8 cellular contexts compared by ENCODE assay signal in the genomic region with DNA sequence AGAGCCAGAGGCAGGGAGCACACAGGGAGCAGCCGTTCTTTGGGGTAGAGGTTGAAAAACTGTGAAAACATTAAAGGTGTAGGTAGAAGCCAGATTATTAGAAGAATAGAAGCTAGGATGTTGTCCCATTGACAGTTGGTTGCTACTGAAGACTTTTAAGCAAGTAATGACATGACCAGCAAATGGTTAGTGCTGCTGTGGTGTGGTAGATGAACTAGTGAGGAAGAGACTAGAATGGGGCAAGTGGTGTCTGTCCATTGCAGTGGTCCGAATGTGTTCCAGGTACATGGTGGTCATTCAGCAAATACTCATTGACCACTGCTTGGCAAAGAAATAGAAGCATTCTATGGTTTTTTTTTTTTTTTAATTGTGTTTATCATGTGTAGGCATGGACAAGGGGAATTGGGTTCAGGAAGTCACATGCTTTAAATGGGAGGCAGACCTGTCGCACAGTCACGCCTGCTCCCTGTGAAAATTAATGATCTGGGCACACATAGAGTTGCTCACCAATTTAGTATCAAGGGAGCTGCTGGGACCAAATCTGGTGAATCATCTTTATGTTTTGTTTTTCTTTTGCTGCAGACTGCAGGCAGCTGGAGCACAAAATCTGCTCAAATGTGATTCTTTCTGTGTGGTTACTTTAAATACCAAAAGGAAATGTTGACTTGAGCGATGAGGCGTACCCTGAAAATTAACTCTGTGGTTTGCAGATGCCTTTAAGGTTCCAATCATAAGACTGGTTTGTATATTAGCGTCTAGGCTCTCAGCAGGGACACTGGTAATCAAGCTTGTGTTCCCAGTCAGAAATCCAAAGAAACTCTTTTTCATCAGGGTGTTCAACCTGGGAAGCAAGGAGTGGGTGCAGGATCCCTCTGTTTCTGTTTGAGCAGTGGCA. TPM values are rescaled to one million over a fixed set of nuclear protein-coding genes. Genes with fewer than 3 reads are reported as not detected.
A peak's percentile ranks its signal among the peaks of the same experiment; 100 is the strongest.
DNase-seq lines count a peak whose midpoint lies in the region; ATAC-seq lines count a peak whose summit lies in the region.

No MANE protein-coding gene starts in this region.

- H3K9me3 Mint-ChIP-seq in activated naive CD4-positive, alpha-beta T cell treated with anti-CD3 and anti-CD28 coated beads, Interleukin-2, amount 50 U/mL, for 72 hours, result no peaks in the 10 kb centered on the region

- H3K9me3 ChIP-seq in BLaER1 (no peaks in the 10 kb centered on the region), stomach smooth muscle (ENCODE audit: control insufficient read depth in 2 of 2, low read length in 2 of 2) (no peaks in the 10 kb centered on the region)

- H3K27me3 ChIP-seq in BLaER1, result no peaks in the 10 kb centered on the region
- no peaks in the 10 kb centered on the region for H3K27me3 ChIP-seq in stomach smooth muscle (ENCODE audit: control insufficient read depth in 1 of 2, insufficient read depth in 2 of 2, low read length in 2 of 2)

- H3K4me3 ChIP-seq in BLaER1, result 0 out of 2 replicates have a peak overlapping the region, but pooled peaks have one; percentile 20
- H3K4me3 ChIP-seq in stomach smooth muscle (ENCODE audit: low read length in 2 of 2), result peak overlapping the region; percentile 17 to 24

- DNase-seq in NCI-H226 (peak; percentile 34), inferior parietal cortex (ENCODE audit: extremely low spot score) (peak; percentile 72), UCSD-AML1 (lab: John Stamatoyannopoulos, UW; ENCODE audit: unreplicated experiment) (no peak), DMS 273 treated with DMSO at 0.1 percent for 48 hours (lab: John Stamatoyannopoulos, UW) (no peak)
- DNase-seq in activated naive CD4-positive, alpha-beta T cell treated with anti-CD3 and anti-CD28 coated beads, Interleukin-2, amount 50 U/mL, for 72 hours (ENCODE audit: low spot score in 2 of 2), result peak in 1 of 2 donors; percentile 33

- peak overlapping the region; percentile 91 to 99 for H3K27ac Mint-ChIP-seq in activated naive CD4-positive, alpha-beta T cell treated with anti-CD3 and anti-CD28 coated beads, Interleukin-2, amount 50 U/mL, for 72 hours

- no peak overlapping the region for H3K27ac ChIP-seq in BLaER1
- peak overlapping the region; percentile 18 for H3K27ac ChIP-seq in stomach smooth muscle (ENCODE audit: low read length)

- ATAC-seq in GM21367 (IDR thresholded peaks at IDR 0.05; ENCODE audit: unreplicated experiment), result peak; percentile 67
- peak; percentile 56 to 77 for ATAC-seq in activated naive CD4-positive, alpha-beta T cell treated with anti-CD3 and anti-CD28 coated beads, Interleukin-2, amount 50 U/mL, for 72 hours

- H3K4me2 ChIP-seq in BLaER1, result peak overlapping the region; percentile 71

- H3K4me1 ChIP-seq in BLaER1 (peaks cover 84% of the 10 kb centered on the region), stomach smooth muscle (ENCODE audit: control insufficient read depth, insufficient read depth, low read length) (peaks cover 60% of the 10 kb centered on the region)

- peaks cover 0 to under 1% of the 10 kb centered on the region in 2 donors for H3K36me3 Mint-ChIP-seq in activated naive CD4-positive, alpha-beta T cell treated with anti-CD3 and anti-CD28 coated beads, Interleukin-2, amount 50 U/mL, for 72 hours

- H3K9ac ChIP-seq in BLaER1 (no peak overlapping the region), stomach smooth muscle (ENCODE audit: low read length in 2 of 2) (no peak overlapping the region)

- peaks cover 60% of the 10 kb centered on the region for H4K20me1 ChIP-seq in BLaER1

- H3K36me3 ChIP-seq in BLaER1 (no peaks in the 10 kb centered on the region), stomach smooth muscle (ENCODE audit: control insufficient read depth in 2 of 2, insufficient read depth in 2 of 2, low read length in 2 of 2) (no peaks in the 10 kb centered on the region)

RNA-seq across cellular contexts. Expression of a gene that starts 30.7 kb away (rescaled TPM):
- total RNA-seq in activated naive CD4-positive, alpha-beta T cell treated with anti-CD3 and anti-CD28 coated beads, Interleukin-2, amount 50 U/mL, for 72 hours, result 1 to 10 TPM; 6.6 to 7.0 TPM

Comparison
In these comparisons a context has a peak if more than half of its experiments do, and no peak if none do; other contexts are left out.
1. DNase-seq: peak in NCI-H226 (single experiment) and inferior parietal cortex (single experiment); none in UCSD-AML1 (single experiment) and DMS 273 treated with DMSO at 0.1 percent for 48 hours (single experiment).